9 cellular contexts compared by ENCODE assay signal in the genomic region with DNA sequence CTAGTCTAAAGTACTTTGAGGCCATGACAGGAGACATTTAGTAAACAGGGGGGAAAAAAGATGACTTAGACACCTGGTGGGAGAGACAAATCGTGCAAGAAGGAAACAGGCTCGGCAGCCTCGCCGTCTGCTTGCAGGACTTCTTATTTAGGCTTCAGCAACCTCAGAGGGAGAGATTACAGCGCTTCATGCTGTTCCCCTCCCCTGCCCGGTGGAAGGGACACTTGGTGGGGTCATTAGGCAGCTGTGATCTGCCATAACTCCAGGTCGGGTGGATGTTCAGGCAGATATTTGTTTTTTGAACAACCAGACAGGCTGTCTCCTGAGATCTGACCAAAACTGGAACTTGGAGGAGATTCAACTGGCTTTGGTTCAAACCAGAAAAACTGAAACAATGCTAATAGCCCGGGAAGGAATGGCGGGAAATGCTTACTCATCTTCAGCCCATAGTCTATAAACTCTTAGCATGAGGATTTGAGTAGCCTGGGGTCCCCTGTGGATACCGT. TPM values are rescaled to one million over a fixed set of nuclear protein-coding genes. Genes with fewer than 3 reads are reported as not detected.
A peak's percentile ranks its signal among the peaks of the same experiment; 100 is the strongest.
DNase-seq lines count a peak whose midpoint lies in the region; ATAC-seq and TF ChIP-seq lines count a peak whose summit lies in the region.
"Had no signal": no experiment of that assay in that cellular context is flagged by ENCODE, and none has a peak within 500 bp of the region (broad histone marks: within the 10 kb centered on the region; RNA-seq: fewer than 3 reads in every experiment).

No MANE protein-coding gene starts in this region.

- H2AK5ac ChIP-seq in IMR-90 (ENCODE audit: low read depth, low read length) = no peak overlapping the region

- dilution Hi-C loops in IMR-90 (cut with HindIII; ENCODE audit: low sequenced_read_pairs, unreplicated experiment) = no loop called here

- POLR2A ChIA-PET in IMR-90 (lab: Charles Lee; ENCODE audit: unreplicated experiment) = no interaction called here

- H3K27ac ChIP-seq in IMR-90 (ENCODE audit: insufficient read depth, low read length) (peak overlapping the region; percentile 22; the same call in 1 of the 2 replicates), tibial artery (no peak overlapping the region)

- peak overlapping the region; percentile 41 for H4K91ac ChIP-seq in IMR-90 (ENCODE audit: insufficient read depth, low read depth, low read length)

- H2BK5ac ChIP-seq in IMR-90 (ENCODE audit: low read depth, low read length, poor library complexity, severe bottlenecking) = no peak overlapping the region

- no peak overlapping the region; the same call in 2 of the 3 replicates for H2BK15ac ChIP-seq in IMR-90 (ENCODE audit: low read depth, low read length)

- H3K9me1 ChIP-seq in IMR-90 (ENCODE audit: insufficient read depth, low read length) = peaks cover 4% of the 10 kb centered on the region; the same call in 1 of the 2 replicates

- peak overlapping the region; percentile 67 for H3K4ac ChIP-seq in IMR-90 (ENCODE audit: low read depth, low read length)

- intact Hi-C loops in IMR-90 (cut with micrococcal nuclease) = no loop called here
- intact Hi-C loops in left colon (cut with DNase I, micrococcal nuclease) = no loop called here
- intact Hi-C loops in tibial artery (cut with DNase I; ENCODE audit: low total_unique reads) = no loop called here

- in situ Hi-C loops in IMR-90 (cut with MboI; ENCODE audit: low sequenced_read_pairs) = loop anchor here (25.0 kb wide), 1 partner anchor 578 kb away; no protein-coding TSS in a partner anchor
- in situ Hi-C loops in astrocyte of the spinal cord (cut with HindIII; ENCODE audit: low sequenced_read_pairs) = no loop called here

- H4K20me1 ChIP-seq in IMR-90 (ENCODE audit: insufficient read depth, low read length) = no peaks in the 10 kb centered on the region

- H3K23ac ChIP-seq in IMR-90 (ENCODE audit: low read depth, low read length) = peak overlapping the region; percentile 11

- no peaks in the 10 kb centered on the region for H3K9me3 ChIP-seq in IMR-90 (ENCODE audit: control insufficient read depth, insufficient read depth, low read length)
- H3K9me3 ChIP-seq in tibial artery = peaks cover 0 to 2% (median 0%) of the 10 kb centered on the region in 3 donors

- DNase-seq in IMR-90 = peak; percentile 76
- DNase-seq in astrocyte of the spinal cord (ENCODE audit: low read depth, low spot score) = peak; percentile 96
- DNase-seq in left colon = no peak
- DNase-seq in tibial artery = no peak
- DNase-seq in DMS153 treated with DMSO at 0.1 percent for 48 hours (lab: John Stamatoyannopoulos, UW; ENCODE audit: unreplicated experiment) = no peak
- no peak for DNase-seq in superior temporal gyrus (ENCODE audit: extremely low spot score)
- DNase-seq: effector CD8-positive, alpha-beta T cell had no signal

- H2BK20ac ChIP-seq in IMR-90 (ENCODE audit: low read depth, low read length) = peak overlapping the region; percentile 5; the same call in 1 of the 2 replicates

- H3K4me1 ChIP-seq in IMR-90 (ENCODE audit: control insufficient read depth, insufficient read depth, low read length) (peaks cover 3% of the 10 kb centered on the region; the same call in 1 of the 2 replicates), tibial artery (peaks cover 0 to 12% (median 4%) of the 10 kb centered on the region in 4 donors)

- TF ChIP-seq POLR2A in IMR-90 (IDR thresholded peaks at IDR 0.05; ENCODE audit: low read depth, low read length) = no peak

- peak overlapping the region; percentile 10; the same call in 1 of the 2 replicates for H3K4me3 ChIP-seq in IMR-90 (ENCODE audit: insufficient read depth, low read depth, low read length)
- H3K4me3 ChIP-seq in astrocyte of the spinal cord (ENCODE audit: low read depth, low read length) = no peak overlapping the region
- peak overlapping the region; percentile 2 to 3 for H3K4me3 ChIP-seq in tibial artery

- H2AFZ ChIP-seq in IMR-90 (replicated peaks; ENCODE audit: low read length, poor library complexity) = peak overlapping the region; percentile 81

- CTCF ChIA-PET in IMR-90 (lab: Yijun Ruan, JAX) = no interaction called here

- ATAC-seq in IMR-90 (ENCODE audit: low read depth) (peak; percentile 75), left colon (peak; percentile 28), GM18519 (IDR thresholded peaks at IDR 0.05; ENCODE audit: low FRiP score, unreplicated experiment) (no peak), HG03571 (IDR thresholded peaks at IDR 0.05; ENCODE audit: unreplicated experiment) (no peak)

- H3K36me3 ChIP-seq in IMR-90 (ENCODE audit: control insufficient read depth, insufficient read depth, low read length) (no peaks in the 10 kb centered on the region), tibial artery (no peaks in the 10 kb centered on the region)

- H3K14ac ChIP-seq in IMR-90 (replicated peaks; ENCODE audit: low read depth, low read length) = peak overlapping the region; percentile 34; the same call in 1 of the 2 replicates

- H4K5ac ChIP-seq in IMR-90 (ENCODE audit: low read depth, low read length) = no peak overlapping the region; the same call in 1 of the 2 replicates

- peak overlapping the region in 1 of 2 experiments; percentile 44; a peak in 1 of 4 replicates for H4K8ac ChIP-seq in IMR-90 (ENCODE audit: low read depth in 2 of 2, low read length in 2 of 2)

- H3K79me1 ChIP-seq in IMR-90 (ENCODE audit: low read depth in 1 of 2, low read length in 2 of 2) = no peaks in the 10 kb centered on the region

- 0 out of 2 replicates have a peak overlapping the region, but pooled peaks have one; percentile 8 for H3K18ac ChIP-seq in IMR-90 (ENCODE audit: low read depth, low read length)

- no peak for TF ChIP-seq CTCF in IMR-90 (conservative IDR thresholded peaks at IDR 0.05; ENCODE audit: low read depth, low read length)
- no peak for TF ChIP-seq CTCF in astrocyte of the spinal cord (IDR thresholded peaks at IDR 0.05; ENCODE audit: low read depth, low read length)
- no peak for TF ChIP-seq CTCF in tibial artery (IDR thresholded peaks at IDR 0.05)

- H3K56ac ChIP-seq in IMR-90 (ENCODE audit: extremely low read depth, insufficient read depth, low read length) = peak overlapping the region; percentile 27; the same call in 1 of the 2 replicates

- peak overlapping the region; percentile 66 for H2BK120ac ChIP-seq in IMR-90 (ENCODE audit: low read depth, low read length)

- no peak for TF ChIP-seq RAD21 in IMR-90 (IDR thresholded peaks at IDR 0.05; ENCODE audit: low read length)

- no TSS peak for BruUV-seq in IMR-90 (replicated peaks; lab: Mats Ljungman, UMichigan)

- H3K27me3 ChIP-seq in IMR-90 (ENCODE audit: control insufficient read depth, insufficient read depth, low read length) (no peaks in the 10 kb centered on the region), tibial artery (no peaks in the 10 kb centered on the region)

- 0% methylated on average over 1 of the region's 10 CpGs; no CpG with 5 or more reads in 1 of the 2 experiments for WGBS in IMR-90 (ENCODE audit: extremely low coverage in 2 of 2, insufficient read length in 1 of 2), 2 experiments

- H2AK9ac ChIP-seq in IMR-90 (replicated peaks; ENCODE audit: low read depth, low read length, poor library complexity) = peak overlapping the region; percentile 20

- H3K4me2 ChIP-seq in IMR-90 (ENCODE audit: low read depth, low read length) = peak overlapping the region; percentile 79

- H3K9ac ChIP-seq in IMR-90 (ENCODE audit: low read depth, low read length) = no peak overlapping the region

TF ChIP-seq in IMR-90, 13 proteins besides CTCF, POLR2A, EP300 and RAD21:
- TF ChIP-seq FOS (IDR thresholded peaks at IDR 0.05; ENCODE audit: low read depth, low read length) = no peak
- TF ChIP-seq RFX5 (IDR thresholded peaks at IDR 0.05; ENCODE audit: low read depth, low read length) = no peak
- no peak for TF ChIP-seq RCOR1 (IDR thresholded peaks at IDR 0.05; ENCODE audit: insufficient replicate concordance, low read length)
- TF ChIP-seq SMC3 (IDR thresholded peaks at IDR 0.05; ENCODE audit: low read depth, low read length) = no peak
- TF ChIP-seq NFE2L2 (IDR thresholded peaks at IDR 0.05; ENCODE audit: low read depth, low read length) = peak; percentile 55; the same call in 1 of the 2 replicates
TF ChIP-seq in IMR-90: peak in this region for 1.

RNA-seq across cellular contexts. Expression of a gene that starts 38.1 kb away (rescaled TPM):
- total RNA-seq in IMR-90 (2012; rRNA removed) (not detected in 2 replicates), left colon (1 to 10 TPM in 1 of 2 donors, under 1 TPM in 1; 0.34 to 2.0 TPM)
- not detected in 2 replicates for polyA plus RNA-seq in IMR-90 (2012; rRNA removed)
- not detected in 2 replicates for polyA plus RNA-seq in IMR-90 (2012; cell fraction: cytosol; rRNA removed)
- not detected in 2 replicates for polyA plus RNA-seq in IMR-90 (2012; cell fraction: nucleus; rRNA removed; ENCODE audit: low replicate concordance)

Comparison
In these comparisons a context has a peak if more than half of its experiments do, and no peak if none do; other contexts are left out.
1. ATAC-seq: peak in IMR-90 (single experiment) and left colon (single experiment); none in GM18519 (single experiment) and HG03571 (single experiment).
2. DNase-seq: peak in IMR-90 (single experiment) and astrocyte of the spinal cord (single experiment); none in left colon (0 of 2), tibial artery (0 of 2), DMS153 treated with DMSO at 0.1 percent for 48 hours (single experiment) and superior temporal gyrus (single experiment).